ENCODE assay signal across 21 cellular contexts in the genomic region with DNA sequence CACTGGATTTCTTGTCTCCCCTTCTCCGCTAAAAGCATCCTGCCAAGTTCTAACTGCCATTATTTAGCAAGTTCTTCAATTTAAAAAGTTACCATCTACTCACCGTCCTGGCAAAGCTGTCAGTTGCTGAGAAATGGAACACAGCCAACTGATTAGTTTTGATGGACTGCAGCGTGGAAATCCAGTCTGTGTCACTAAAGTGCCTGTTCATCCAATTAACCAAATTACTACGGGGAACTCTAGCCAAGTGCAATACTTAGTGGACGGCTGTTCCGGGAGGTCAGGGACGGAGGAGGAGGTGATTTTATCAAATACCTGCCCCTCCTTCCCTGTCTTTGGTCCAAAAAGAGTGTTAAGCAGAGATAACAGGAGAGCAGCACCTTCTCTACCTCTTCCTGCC.
"Had no signal": no experiment of that assay in that cellular context is flagged by ENCODE, and none has a peak within 500 bp of the region (broad histone marks: within the 10 kb centered on the region; RNA-seq: fewer than 3 reads in every experiment).

No MANE protein-coding gene starts in this region.

- H3K4me3 ChIP-seq: esophagus squamous epithelium, gastroesophageal sphincter, left ventricle myocardium inferior, lower lobe of right lung, psoas muscle, right atrium auricular region, sigmoid colon, skin epidermis, stomach, thoracic aorta had no signal

- H3K4me1 Mint-ChIP-seq: memory B cell had no signal

- H3K27ac Mint-ChIP-seq: dendritic cell treated with granulocyte-macrophage colony-stimulating factor and Interleukin-4, amounts not matched to agents 40 ng/mL and 50 ng/mL, for 4 days; memory B cell; natural killer cell treated with Interleukin-12 subunit alpha and Interleukin-12 subunit beta and Interleukin-15 and Interleukin-18, amount 100 ng/mL, for 72 hours had no signal

- H3K4me3 Mint-ChIP-seq: dendritic cell treated with granulocyte-macrophage colony-stimulating factor and Interleukin-4, amounts not matched to agents 40 ng/mL and 50 ng/mL, for 4 days; memory B cell; natural killer cell treated with Interleukin-12 subunit alpha and Interleukin-12 subunit beta and Interleukin-15 and Interleukin-18, amount 100 ng/mL, for 72 hours had no signal

- H3K4me1 ChIP-seq: left ventricle myocardium inferior, lower lobe of right lung, psoas muscle, right atrium auricular region had no signal

- H3K9me3 Mint-ChIP-seq: memory B cell; natural killer cell treated with Interleukin-12 subunit alpha and Interleukin-12 subunit beta and Interleukin-15 and Interleukin-18, amount 100 ng/mL, for 72 hours had no signal

- H3K36me3 ChIP-seq: esophagus squamous epithelium, gastroesophageal sphincter, left ventricle myocardium inferior, lower lobe of right lung, right atrium auricular region, sigmoid colon, stomach, thoracic aorta had no signal

- ATAC-seq: gastroesophageal sphincter; lower lobe of right lung; natural killer cell treated with Interleukin-12 subunit alpha and Interleukin-12 subunit beta and Interleukin-15 and Interleukin-18, amount 100 ng/mL, for 72 hours; psoas muscle had no signal

- H3K9me3 ChIP-seq: esophagus squamous epithelium, gastroesophageal sphincter, lower lobe of right lung, psoas muscle, right atrium auricular region, sigmoid colon, stomach had no signal

- DNase-seq: esophagus squamous epithelium; foreskin fibroblast; glutamatergic neuron; left ventricle myocardium inferior; lower lobe of right lung; midbrain; occipital lobe; psoas muscle; sigmoid colon; stimulated activated CD4-positive, alpha-beta T cell treated with anti-CD3 and anti-CD28 coated beads, Interleukin-12 subunit alpha, Interleukin-12 subunit beta, amount 100 ng/mL, for 4 hours; stimulated activated naive CD4-positive, alpha-beta T cell; stomach; substantia nigra; trophoblast cell had no signal

- H3K27ac ChIP-seq: esophagus squamous epithelium, gastroesophageal sphincter, left ventricle myocardium inferior, lower lobe of right lung, psoas muscle, right atrium auricular region, sigmoid colon, skin epidermis, stomach, thoracic aorta had no signal

- H3K36me3 Mint-ChIP-seq: memory B cell; natural killer cell treated with Interleukin-12 subunit alpha and Interleukin-12 subunit beta and Interleukin-15 and Interleukin-18, amount 100 ng/mL, for 72 hours had no signal

- H3K27me3 ChIP-seq: esophagus squamous epithelium, gastroesophageal sphincter, right atrium auricular region, sigmoid colon, stomach had no signal
